ENCODE assay signal across 1 cellular context in genomic region chr15:73972984-73973682, GRCh38.
A peak's percentile ranks its signal among the peaks of the same experiment; 100 is the strongest.
TF ChIP-seq lines count a peak whose summit lies in the region.

No MANE protein-coding gene starts in this region.

TF ChIP-seq in IMR-90, 13 proteins besides CTCF, POLR2A, EP300 and RAD21:
- TF ChIP-seq RFX5 (IDR thresholded peaks at IDR 0.05; ENCODE audit: low read depth, low read length) (no peak), SMC3 (IDR thresholded peaks at IDR 0.05; ENCODE audit: low read depth, low read length) (peak; percentile 96), RCOR1 (IDR thresholded peaks at IDR 0.05; ENCODE audit: insufficient replicate concordance, low read length) (no peak), USF2 (IDR thresholded peaks at IDR 0.05; ENCODE audit: low read depth, low read length) (no peak), MAZ (IDR thresholded peaks at IDR 0.05; ENCODE audit: borderline replicate concordance, low read depth, low read length) (peak; percentile 77)
